Comparison of ENCODE assay signal across 1 cellular context in genomic region chr16:70258065-70258464, GRCh38.
A peak's percentile ranks its signal among the peaks of the same experiment; 100 is the strongest.
TF ChIP-seq lines count a peak whose summit lies in the region.

No MANE protein-coding gene starts in this region.

TF ChIP-seq in K562, 482 proteins besides CTCF, POLR2A, EP300 and RAD21:
- TF ChIP-seq POLR2G (IDR thresholded peaks at IDR 0.05; ENCODE audit: low read depth, low read length) (peak; percentile 68), POLR2AphosphoS2 (IDR thresholded peaks at IDR 0.05; ENCODE audit: low read length) (peak; percentile 53), RBFOX2 (IDR thresholded peaks at IDR 0.05; ENCODE audit: low read depth, low read length) (peak; percentile 63), HDAC3 (IDR thresholded peaks at IDR 0.05; ENCODE audit: borderline replicate concordance, partially characterized antibody) (no peak), HIVEP1 (CRISPR knock-in tag; IDR thresholded peaks at IDR 0.05) (no peak), ZNF280B (CRISPR knock-in tag; IDR thresholded peaks at IDR 0.05) (no peak), RBM22 (IDR thresholded peaks at IDR 0.05; ENCODE audit: low read depth, low read length, poor library complexity, severe bottlenecking) (peak; percentile 29)
